Comparison of ENCODE assay signal across 19 cellular contexts in genomic region chr1:224697888-224698450, GRCh38.
"Had no signal": no experiment of that assay in that cellular context is flagged by ENCODE, and none has a peak within 500 bp of the region (broad histone marks: within the 10 kb centered on the region; RNA-seq: fewer than 3 reads in every experiment).

No MANE protein-coding gene starts in this region.

- H3K27me3 Mint-ChIP-seq: activated naive CD8-positive, alpha-beta T cell treated with anti-CD3 and anti-CD28 coated beads for 36 hours had no signal

- H3K27ac Mint-ChIP-seq: activated naive CD8-positive, alpha-beta T cell treated with anti-CD3 and anti-CD28 coated beads for 36 hours; activated T-helper 17 cell treated with anti-CD3 and anti-CD28 coated beads, Interleukin-2, amount 50 U/mL, for 72 hours; memory B cell; naive thymus-derived CD8-positive, alpha-beta T cell; stimulated activated memory B cell treated with anti-CD40 and anti-IgM and Interleukin-4, amounts not matched to agents 10 μg/mL and 1 μg/mL and 100 μg/mL, for 72 hours had no signal

- H3K9me3 Mint-ChIP-seq: activated naive CD8-positive, alpha-beta T cell treated with anti-CD3 and anti-CD28 coated beads for 36 hours; activated T-helper 17 cell treated with anti-CD3 and anti-CD28 coated beads, Interleukin-2, amount 50 U/mL, for 72 hours; central memory CD8-positive, alpha-beta T cell; memory B cell; stimulated activated memory B cell treated with anti-CD40 and anti-IgM and Interleukin-4, amounts not matched to agents 10 μg/mL and 1 μg/mL and 100 μg/mL, for 72 hours had no signal

- H3K4me1 ChIP-seq: colonic mucosa, gastroesophageal sphincter, heart right ventricle, left ventricle myocardium inferior, parathyroid adenoma had no signal

- H3K27me3 ChIP-seq: colonic mucosa, gastroesophageal sphincter had no signal

- ATAC-seq: activated T-helper 17 cell treated with anti-CD3 and anti-CD28 coated beads, Interleukin-2, amount 50 U/mL, for 72 hours; gastroesophageal sphincter; naive thymus-derived CD8-positive, alpha-beta T cell; sciatic nerve; stimulated activated memory B cell treated with anti-CD40 and anti-IgM and Interleukin-4, amounts not matched to agents 10 μg/mL and 1 μg/mL and 100 μg/mL, for 72 hours had no signal

- H3K4me1 Mint-ChIP-seq: activated naive CD8-positive, alpha-beta T cell treated with anti-CD3 and anti-CD28 coated beads for 36 hours; activated T-helper 17 cell treated with anti-CD3 and anti-CD28 coated beads, Interleukin-2, amount 50 U/mL, for 72 hours; central memory CD8-positive, alpha-beta T cell; memory B cell; naive thymus-derived CD8-positive, alpha-beta T cell; stimulated activated memory B cell treated with anti-CD40 and anti-IgM and Interleukin-4, amounts not matched to agents 10 μg/mL and 1 μg/mL and 100 μg/mL, for 72 hours had no signal

- H3K36me3 Mint-ChIP-seq: activated naive CD8-positive, alpha-beta T cell treated with anti-CD3 and anti-CD28 coated beads for 36 hours; memory B cell; naive thymus-derived CD8-positive, alpha-beta T cell; stimulated activated memory B cell treated with anti-CD40 and anti-IgM and Interleukin-4, amounts not matched to agents 10 μg/mL and 1 μg/mL and 100 μg/mL, for 72 hours had no signal

- H3K36me3 ChIP-seq: colonic mucosa, gastroesophageal sphincter, heart right ventricle, left ventricle myocardium inferior, WERI-Rb-1 had no signal

- DNase-seq: activated CD4-positive, alpha-beta T cell treated with anti-CD3 and anti-CD28 coated beads, Interleukin-2, amount 50 U/mL, for 48 hours; activated naive CD4-positive, alpha-beta T cell; activated naive CD8-positive, alpha-beta T cell treated with anti-CD3 and anti-CD28 coated beads for 36 hours; activated T-cell treated with anti-CD3 and anti-CD28 coated beads for 4 hours; colonic mucosa; heart right ventricle; left ventricle myocardium inferior; naive thymus-derived CD8-positive, alpha-beta T cell; stimulated activated CD4-positive, alpha-beta T cell treated with anti-CD3 and anti-CD28 coated beads, Interleukin-4, amount 100 ng/mL, for 24 hours; T-helper 2 cell; WERI-Rb-1 had no signal

- H3K79me2 ChIP-seq: parathyroid adenoma had no signal

- H3K4me3 ChIP-seq: colonic mucosa, gastroesophageal sphincter, heart right ventricle, left ventricle myocardium inferior, smooth muscle cell had no signal

- H2AFZ ChIP-seq: parathyroid adenoma had no signal

- H3K27ac ChIP-seq: colonic mucosa, gastroesophageal sphincter, heart right ventricle, left ventricle myocardium inferior, parathyroid adenoma, WERI-Rb-1 had no signal

- H3K4me3 Mint-ChIP-seq: activated naive CD8-positive, alpha-beta T cell treated with anti-CD3 and anti-CD28 coated beads for 36 hours; activated T-helper 17 cell treated with anti-CD3 and anti-CD28 coated beads, Interleukin-2, amount 50 U/mL, for 72 hours; central memory CD8-positive, alpha-beta T cell; memory B cell; naive thymus-derived CD8-positive, alpha-beta T cell; stimulated activated memory B cell treated with anti-CD40 and anti-IgM and Interleukin-4, amounts not matched to agents 10 μg/mL and 1 μg/mL and 100 μg/mL, for 72 hours had no signal
